In genomic region chr3:69160107-69160506, GRCh38 we compare ENCODE assay signal across 24 cellular contexts. TPM values are rescaled to one million over a fixed set of nuclear protein-coding genes. Genes with fewer than 3 reads are reported as not detected.
"Had no signal": no experiment of that assay in that cellular context is flagged by ENCODE, and none has a peak within 500 bp of the region (broad histone marks: within the 10 kb centered on the region; RNA-seq: fewer than 3 reads in every experiment).

No MANE protein-coding gene starts in this region.

- H3K79me2 ChIP-seq: hepatocyte had no signal

- DNase-seq: effector CD4-positive, alpha-beta T cell; foreskin melanocyte; head of caudate nucleus; kidney; left cardiac atrium; left ventricle myocardium inferior; lower lobe of right lung; occipital lobe; pancreas; right cardiac atrium; small intestine; stimulated activated CD4-positive, alpha-beta T cell treated with anti-CD3 and anti-CD28 coated beads, Interleukin-2, amount 100 ng/mL, for 48 hours; testis; upper lobe of right lung had no signal

- H2AFZ ChIP-seq: hepatocyte had no signal

- H3K4me1 ChIP-seq: left ventricle myocardium inferior, lower lobe of right lung, pancreas, testis, tibial nerve, upper lobe of right lung, vagina had no signal

- H3K27me3 Mint-ChIP-seq: memory B cell; progenitor cell of endocrine pancreas; stimulated activated naive CD8-positive, alpha-beta T cell treated with anti-CD3 and anti-CD28 coated beads, Interleukin-15, Interleukin-2, amounts not matched to agents 100 ng/mL and 50 ng/mL, for 24 hours had no signal

- H3K9me3 Mint-ChIP-seq: memory B cell; mesothelial cell of epicardium; nephron; stimulated activated naive CD8-positive, alpha-beta T cell treated with anti-CD3 and anti-CD28 coated beads, Interleukin-15, Interleukin-2, amounts not matched to agents 100 ng/mL and 50 ng/mL, for 24 hours had no signal

- H3K4me2 ChIP-seq: hepatocyte had no signal

- H3K36me3 Mint-ChIP-seq: memory B cell, mesothelial cell of epicardium had no signal

- H3K9me3 ChIP-seq: left ventricle myocardium inferior, lower lobe of right lung, pancreas, testis, tibial nerve, upper lobe of right lung, vagina had no signal

- H3K27ac Mint-ChIP-seq: memory B cell; mesothelial cell of epicardium; nephron; stimulated activated naive CD8-positive, alpha-beta T cell treated with anti-CD3 and anti-CD28 coated beads, Interleukin-15, Interleukin-2, amounts not matched to agents 100 ng/mL and 50 ng/mL, for 24 hours had no signal

- H3K4me1 Mint-ChIP-seq: memory B cell had no signal

- H3K27me3 ChIP-seq: hepatocyte, pancreas, testis, tibial nerve, upper lobe of right lung, vagina had no signal

- H3K36me3 ChIP-seq: left ventricle myocardium inferior, lower lobe of right lung, pancreas, tibial nerve, upper lobe of right lung, vagina had no signal

- ATAC-seq: left cardiac atrium, lower lobe of right lung, pancreas, right cardiac atrium, upper lobe of right lung had no signal

- H3K4me3 ChIP-seq: hepatocyte, left ventricle myocardium inferior, lower lobe of right lung, pancreas, testis, tibial nerve, upper lobe of right lung, vagina had no signal

- H3K27ac ChIP-seq: hepatocyte, left ventricle myocardium inferior, lower lobe of right lung, pancreas, testis, tibial nerve, upper lobe of right lung, vagina had no signal

- H3K4me3 Mint-ChIP-seq: memory B cell; mesothelial cell of epicardium; nephron; stimulated activated naive CD8-positive, alpha-beta T cell treated with anti-CD3 and anti-CD28 coated beads, Interleukin-15, Interleukin-2, amounts not matched to agents 100 ng/mL and 50 ng/mL, for 24 hours had no signal

RNA-seq across cellular contexts. Expression of gene LMOD3, which starts 37.7 kb away (rescaled TPM):
- total RNA-seq: dermis microvascular lymphatic vessel endothelial cell, hepatocyte, mesothelial cell of epicardium, progenitor cell of endocrine pancreas, subcutaneous adipose tissue, testis, tibial nerve, vagina had no signal
